8 cellular contexts compared by ENCODE assay signal in genomic region chr16:25031132-25031440, GRCh38. TPM values are rescaled to one million over a fixed set of nuclear protein-coding genes. Genes with fewer than 3 reads are reported as not detected.
A peak's percentile ranks its signal among the peaks of the same experiment; 100 is the strongest.
DNase-seq lines count a peak whose midpoint lies in the region; ATAC-seq lines count a peak whose summit lies in the region.

No MANE protein-coding gene starts in this region.

- H3K9me3 Mint-ChIP-seq in effector memory CD8-positive, alpha-beta T cell = no peaks in the 10 kb centered on the region

- peaks cover 3% of the 10 kb centered on the region for H3K4me1 ChIP-seq in rectal smooth muscle tissue (ENCODE audit: control insufficient read depth, insufficient read depth, low read length)

- H3K4me3 Mint-ChIP-seq in effector memory CD8-positive, alpha-beta T cell = peak overlapping the region; percentile 97 to 98

- H3K36me3 Mint-ChIP-seq in effector memory CD8-positive, alpha-beta T cell (ENCODE audit: insufficient read depth) = no peaks in the 10 kb centered on the region

- H3K27me3 Mint-ChIP-seq in effector memory CD8-positive, alpha-beta T cell = no peaks in the 10 kb centered on the region

- no peaks in the 10 kb centered on the region for H3K36me3 ChIP-seq in rectal smooth muscle tissue (ENCODE audit: control insufficient read depth, insufficient read depth, low read length)

- H3K27me3 ChIP-seq in rectal smooth muscle tissue (ENCODE audit: control insufficient read depth, insufficient read depth, low read length) = no peaks in the 10 kb centered on the region

- peak overlapping the region; percentile 93 to 95 for H3K27ac Mint-ChIP-seq in effector memory CD8-positive, alpha-beta T cell

- H3K4me3 ChIP-seq in rectal smooth muscle tissue (ENCODE audit: low read length) = peak overlapping the region; percentile 32

- DNase-seq in effector memory CD8-positive, alpha-beta T cell = no peak
- DNase-seq in OCI-M2 (lab: John Stamatoyannopoulos, UW; ENCODE audit: unreplicated experiment) (no peak), midbrain (lab: John Stamatoyannopoulos, UW) (no peak), Ammon's horn (ENCODE audit: low spot score) (no peak), Right ventricle myocardium superior (no peak)

- ATAC-seq in GM18867 (IDR thresholded peaks at IDR 0.05; ENCODE audit: unreplicated experiment) (peak; percentile 4), HG03571 (IDR thresholded peaks at IDR 0.05; ENCODE audit: unreplicated experiment) (peak; percentile 2), Right ventricle myocardium superior (ENCODE audit: poor library complexity) (no peak)
- no peak for ATAC-seq in effector memory CD8-positive, alpha-beta T cell (replicated peaks)

- peaks cover 19 to 24% of the 10 kb centered on the region in 2 donors for H3K4me1 Mint-ChIP-seq in effector memory CD8-positive, alpha-beta T cell (ENCODE audit: low read depth in 2 of 2)

- no peak overlapping the region for H3K27ac ChIP-seq in rectal smooth muscle tissue (ENCODE audit: low read depth, low read length)

- intact Hi-C loops in Right ventricle myocardium superior (cut with DNase I) = no loop called here

- H3K9ac ChIP-seq in rectal smooth muscle tissue (ENCODE audit: low read length) = no peak overlapping the region

RNA-seq across cellular contexts. Expression of gene ARHGAP17, which starts 15.9 kb away (rescaled TPM):
- 54.8 TPM for total RNA-seq in Right ventricle myocardium superior

Comparison
In these comparisons a context has a peak if more than half of its experiments do, and no peak if none do; other contexts are left out.
1. ATAC-seq: peak in GM18867 (single experiment) and HG03571 (single experiment); none in effector memory CD8-positive, alpha-beta T cell (single experiment) and Right ventricle myocardium superior (single experiment).